18 cellular contexts compared by ENCODE assay signal in genomic region chr10:60710041-60710440, GRCh38.
"Had no signal": no experiment of that assay in that cellular context is flagged by ENCODE, and none has a peak within 500 bp of the region (broad histone marks: within the 10 kb centered on the region; RNA-seq: fewer than 3 reads in every experiment).

No MANE protein-coding gene starts in this region.

- ATAC-seq: left colon; left ventricle myocardium superior; natural killer cell treated with Interleukin-12 subunit alpha and Interleukin-12 subunit beta and Interleukin-15 and Interleukin-18, amount 100 ng/mL, for 72 hours; pancreas; right cardiac atrium had no signal

- H3K27me3 Mint-ChIP-seq: progenitor cell of endocrine pancreas had no signal

- H3K9me3 Mint-ChIP-seq: dendritic cell treated with granulocyte-macrophage colony-stimulating factor and Interleukin-4, amounts not matched to agents 40 ng/mL and 50 ng/mL, for 4 days had no signal

- H3K9me3 ChIP-seq: pancreas had no signal

- FAIRE-seq: pancreas had no signal

- H3K27ac Mint-ChIP-seq: dendritic cell treated with granulocyte-macrophage colony-stimulating factor and Interleukin-4, amounts not matched to agents 40 ng/mL and 50 ng/mL, for 4 days; endodermal cell; natural killer cell treated with Interleukin-12 subunit alpha and Interleukin-12 subunit beta and Interleukin-15 and Interleukin-18, amount 100 ng/mL, for 72 hours; progenitor cell of endocrine pancreas had no signal

- H3K4me3 Mint-ChIP-seq: dendritic cell treated with granulocyte-macrophage colony-stimulating factor and Interleukin-4, amounts not matched to agents 40 ng/mL and 50 ng/mL, for 4 days; endodermal cell; natural killer cell treated with Interleukin-12 subunit alpha and Interleukin-12 subunit beta and Interleukin-15 and Interleukin-18, amount 100 ng/mL, for 72 hours had no signal

- H3K4me3 ChIP-seq: lung, pancreas had no signal

- H3K36me3 ChIP-seq: pancreas had no signal

- H3K27me3 ChIP-seq: pancreas had no signal

- H3K4me1 ChIP-seq: pancreas had no signal

- H3K27ac ChIP-seq: pancreas had no signal

- DNase-seq: endodermal cell; foreskin melanocyte; head of caudate nucleus; hippocampal formation; left colon; left ventricle myocardium superior; mesenchymal stem cell; midbrain; occipital lobe; pancreas; right cardiac atrium; small intestine; stimulated activated CD4-positive, alpha-beta T cell treated with anti-CD3 and anti-CD28 coated beads, Interleukin-12 subunit alpha, Interleukin-12 subunit beta, amount 100 ng/mL, for 4 hours; stimulated activated naive CD4-positive, alpha-beta T cell treated with Interleukin-2 at 50 U/mL for 16 hours had no signal

- H3K36me3 Mint-ChIP-seq: natural killer cell treated with Interleukin-12 subunit alpha and Interleukin-12 subunit beta and Interleukin-15 and Interleukin-18, amount 100 ng/mL, for 72 hours had no signal
